36 cellular contexts compared by ENCODE assay signal in the genomic region with DNA sequence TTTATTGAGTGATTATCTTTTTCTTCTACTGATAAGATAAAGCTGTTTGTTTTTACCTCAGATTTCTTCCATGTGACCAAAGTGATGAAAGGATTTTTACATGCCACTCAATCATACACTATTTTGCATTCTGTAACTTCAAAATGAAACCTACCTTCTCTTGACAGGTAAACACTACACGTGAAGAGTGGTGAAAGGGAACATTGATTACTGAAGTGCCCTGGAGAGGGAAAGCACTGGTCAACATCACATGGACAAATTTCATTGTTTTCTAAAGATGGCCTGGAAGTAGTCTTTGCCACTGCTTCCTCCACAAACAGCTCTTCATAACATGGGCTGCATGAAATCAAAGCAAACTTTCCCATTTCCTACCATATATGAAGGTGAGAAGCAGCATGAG.
"Had no signal": no experiment of that assay in that cellular context is flagged by ENCODE, and none has a peak within 500 bp of the region (broad histone marks: within the 10 kb centered on the region; RNA-seq: fewer than 3 reads in every experiment).

No MANE protein-coding gene starts in this region.

- DNase-seq: activated B cell treated with CpG ODN at 0.5 μM for 24 hours; activated CD4-positive, alpha-beta memory T cell treated with anti-CD3 and anti-CD28 coated beads for 36 hours; activated CD4-positive, alpha-beta T cell treated with anti-CD3 and anti-CD28 coated beads for 4 hours; activated CD4-positive, alpha-beta T cell treated with anti-CD3 and anti-CD28 coated beads, Interleukin-2, amount 50 U/mL, for 1 hour; activated CD4-positive, CD25-positive, alpha-beta regulatory T cell treated with anti-CD3 and anti-CD28 coated beads, Interleukin-2, amount 50 U/mL, for 72 hours; activated CD8-positive, alpha-beta memory T cell treated with anti-CD3 and anti-CD28 coated beads, Interleukin-2, amount 50 U/mL, for 4 hours; activated gamma-delta T cell treated with Interleukin-2 at 50 U/mL for 16 hours; activated naive CD4-positive, alpha-beta T cell treated with anti-CD3 and anti-CD28 coated beads for 36 hours; activated T-cell treated with anti-CD3 and anti-CD28 coated beads for 4 hours; activated T-cell treated with anti-CD3 and anti-CD28 coated beads, Interleukin-2, amount 50 U/mL, for 4 hours; adrenal gland; body of pancreas; caudate nucleus; Karpas-422; KBM-7; NCI-H1105 treated with DMSO at 0.1 percent for 48 hours; NCI-H1436; NCI-H1694; NCI-H1930; NCI-H226; NCI-H446 treated with DMSO at 0.1 percent for 48 hours; NCI-H526; NCI-H748 treated with DMSO at 0.1 percent for 48 hours; NK-92 treated with Interleukin-12 subunit alpha and Interleukin-12 subunit beta, amount 100 ng/mL, for 24 hours; PC-3; Peyer's patch; RPMI8226; SW 1271; T-helper 1 cell; T-helper 2 cell; T-helper 9 cell had no signal

- H3K27me3 Mint-ChIP-seq: activated B cell treated with CpG ODN at 0.5 μM for 24 hours; activated CD4-positive, alpha-beta memory T cell treated with anti-CD3 and anti-CD28 coated beads for 36 hours had no signal

- H3K27ac Mint-ChIP-seq: activated B cell treated with CpG ODN at 0.5 μM for 24 hours; activated CD4-positive, alpha-beta memory T cell treated with anti-CD3 and anti-CD28 coated beads for 36 hours; activated naive CD4-positive, alpha-beta T cell treated with anti-CD3 and anti-CD28 coated beads for 36 hours; activated T-helper 1 cell treated with anti-CD3 and anti-CD28 coated beads, Interleukin-12 subunit alpha, Interleukin-12 subunit beta, Interleukin-2, Interleukin-4 antibody, amounts not matched to agents 30 ng/mL and 10 ng/mL and 1 ng/mL, durations not matched to agents 14 hours and 24 hours and 36 hours had no signal

- ATAC-seq: activated naive CD4-positive, alpha-beta T cell treated with anti-CD3 and anti-CD28 coated beads, Interleukin-2, amount 50 U/mL, for 72 hours; activated T-cell treated with anti-CD3 and anti-CD28 coated beads, Interleukin-2, amount 50 U/mL, for 4 hours; body of pancreas; PC-3 had no signal

- H3K9me3 Mint-ChIP-seq: activated B cell treated with CpG ODN at 0.5 μM for 24 hours; activated CD4-positive, alpha-beta memory T cell treated with anti-CD3 and anti-CD28 coated beads for 36 hours; activated naive CD4-positive, alpha-beta T cell treated with anti-CD3 and anti-CD28 coated beads for 36 hours; activated naive CD4-positive, alpha-beta T cell treated with anti-CD3 and anti-CD28 coated beads, Interleukin-2, amount 50 U/mL, for 72 hours; activated T-cell treated with anti-CD3 and anti-CD28 coated beads, Interleukin-2, amount 50 U/mL, for 4 hours; activated T-helper 1 cell treated with anti-CD3 and anti-CD28 coated beads, Interleukin-12 subunit alpha, Interleukin-12 subunit beta, Interleukin-2, Interleukin-4 antibody, amounts not matched to agents 30 ng/mL and 10 ng/mL and 1 ng/mL, durations not matched to agents 14 hours and 24 hours and 36 hours had no signal

- H3K36me3 ChIP-seq: breast epithelium had no signal

- H3K27ac ChIP-seq: adrenal gland, body of pancreas, breast epithelium, Peyer's patch, VCaP had no signal

- H3K4me1 ChIP-seq: breast epithelium, Peyer's patch had no signal

- H3K4me3 ChIP-seq: adrenal gland, body of pancreas, breast epithelium, Peyer's patch had no signal

- H3K4me3 Mint-ChIP-seq: activated B cell treated with CpG ODN at 0.5 μM for 24 hours; activated CD4-positive, alpha-beta memory T cell treated with anti-CD3 and anti-CD28 coated beads for 36 hours; activated naive CD4-positive, alpha-beta T cell treated with anti-CD3 and anti-CD28 coated beads for 36 hours; activated T-cell treated with anti-CD3 and anti-CD28 coated beads, Interleukin-2, amount 50 U/mL, for 4 hours; activated T-helper 1 cell treated with anti-CD3 and anti-CD28 coated beads, Interleukin-12 subunit alpha, Interleukin-12 subunit beta, Interleukin-2, Interleukin-4 antibody, amounts not matched to agents 30 ng/mL and 10 ng/mL and 1 ng/mL, durations not matched to agents 14 hours and 24 hours and 36 hours had no signal

- FAIRE-seq: astrocyte had no signal

- H3K9me3 ChIP-seq: adrenal gland, body of pancreas, breast epithelium, Peyer's patch had no signal
